In genomic region chr17:40448639-40449261, GRCh38 we compare ENCODE assay signal across 1 cellular context.
A peak's percentile ranks its signal among the peaks of the same experiment; 100 is the strongest.
TF ChIP-seq lines count a peak whose summit lies in the region.

No MANE protein-coding gene starts in this region.

TF ChIP-seq in liver, 16 proteins besides CTCF, POLR2A, EP300 and RAD21 (continued from another document):
- TF ChIP-seq ZBTB33 (IDR thresholded peaks at IDR 0.05) (peak; percentile 91), EGR1 (IDR thresholded peaks at IDR 0.05; ENCODE audit: low read depth in 2 of 2) (peak in 1 of 2 donors; percentile 4), ATF3 (IDR thresholded peaks at IDR 0.05) (peak; percentile 74), FOXA1 (IDR thresholded peaks at IDR 0.05) (peak; percentile 99), GABPA (IDR thresholded peaks at IDR 0.05 in 1 of 2, conservative IDR thresholded peaks at IDR 0.05 in 1 of 2) (peak in 1 of 2 donors; percentile 17), TAF1 (conservative IDR thresholded peaks at IDR 0.05) (no peak), HNF4G (IDR thresholded peaks at IDR 0.05) (peak; percentile 68)
